8 cellular contexts compared by ENCODE assay signal in genomic region chr19:15195381-15195964, GRCh38. TPM values are rescaled to one million over a fixed set of nuclear protein-coding genes. Genes with fewer than 3 reads are reported as not detected.
DNase-seq lines count a peak whose midpoint lies in the region; ATAC-seq and TF ChIP-seq lines count a peak whose summit lies in the region.

No MANE protein-coding gene starts in this region.

- TF ChIP-seq CTCF in 22Rv1 (IDR thresholded peaks at IDR 0.05), result peak; percentile 51
- peak; percentile 16 for TF ChIP-seq CTCF in GM13976 (IDR thresholded peaks at IDR 0.05; ENCODE audit: borderline replicate concordance, control extremely low read depth, extremely low read depth, insufficient read depth, missing control alignments)
- no peak for TF ChIP-seq CTCF in fibroblast of the aortic adventitia (IDR thresholded peaks at IDR 0.05; ENCODE audit: insufficient read depth, low read length)

- H3K27me3 ChIP-seq in SJCRH30, result no peaks in the 10 kb centered on the region
- H3K27me3 ChIP-seq in trophoblast cell (ENCODE audit: insufficient read depth, low read length), result no peaks in the 10 kb centered on the region

- H2BK5ac ChIP-seq in trophoblast cell (ENCODE audit: low read depth, low read length, poor library complexity), result no peak overlapping the region

- no peak overlapping the region for H4K12ac ChIP-seq in trophoblast cell (ENCODE audit: low read depth, low read length)

- peak overlapping the region; percentile 22 for H4K8ac ChIP-seq in trophoblast cell (ENCODE audit: low read depth, low read length)

- peak overlapping the region; percentile 48 for H3K4me3 ChIP-seq in SJCRH30
- H3K4me3 ChIP-seq in fibroblast of the aortic adventitia (ENCODE audit: low read depth, low read length), result peak overlapping the region; percentile 57
- peak overlapping the region; percentile 61 for H3K4me3 ChIP-seq in trophoblast cell (ENCODE audit: low read depth, low read length)

- H3K9ac ChIP-seq in trophoblast cell (ENCODE audit: low read length), result no peak overlapping the region

- H2BK12ac ChIP-seq in trophoblast cell (ENCODE audit: low read length), result no peak overlapping the region

- H3K36me3 ChIP-seq in SJCRH30 (peaks cover 7% of the 10 kb centered on the region), trophoblast cell (ENCODE audit: control insufficient read depth in 1 of 2, insufficient read depth in 2 of 2, low read length in 2 of 2) (peaks cover 34 to 40% of the 10 kb centered on the region in 2 experiments)

- no peak overlapping the region for H2BK120ac ChIP-seq in trophoblast cell (ENCODE audit: insufficient read depth, low read length, poor library complexity)

- H3K79me1 ChIP-seq in trophoblast cell (ENCODE audit: low read length), result peaks cover 4% of the 10 kb centered on the region

- H3K79me2 ChIP-seq in trophoblast cell (ENCODE audit: control insufficient read depth, insufficient read depth, low read length, poor library complexity), result peaks cover 2% of the 10 kb centered on the region

- in situ Hi-C loops in GM13976 (cut with MboI; ENCODE audit: low sequenced_read_pairs, unreplicated experiment), result no loop called here

- peaks cover 15% of the 10 kb centered on the region for H3K4me1 ChIP-seq in SJCRH30
- peaks cover 0 to 13% of the 10 kb centered on the region in 2 experiments for H3K4me1 ChIP-seq in trophoblast cell (ENCODE audit: control insufficient read depth in 1 of 2, insufficient read depth in 2 of 2, low read length in 2 of 2)

- H3K4ac ChIP-seq in trophoblast cell (ENCODE audit: low read depth, low read length), result no peak overlapping the region

- H2AFZ ChIP-seq in trophoblast cell (ENCODE audit: insufficient read depth, low read length, poor library complexity), result no peak overlapping the region

- peak overlapping the region; percentile 32 for H4K91ac ChIP-seq in trophoblast cell (ENCODE audit: low read depth, low read length)

- H3K23ac ChIP-seq in trophoblast cell (ENCODE audit: low read length), result no peak overlapping the region

- H2AK5ac ChIP-seq in trophoblast cell (ENCODE audit: low read length), result no peak overlapping the region

- no peak for ATAC-seq in GM19328 (IDR thresholded peaks at IDR 0.05; ENCODE audit: unreplicated experiment)

- H3K18ac ChIP-seq in trophoblast cell (ENCODE audit: low read length), result no peak overlapping the region

- H3K9me3 ChIP-seq in SJCRH30 (replicated peaks), result no peaks in the 10 kb centered on the region
- H3K9me3 ChIP-seq in trophoblast cell (ENCODE audit: insufficient read depth, low read depth, low read length), result peaks cover 3% of the 10 kb centered on the region

- H3K27ac ChIP-seq in 22Rv1 (peak overlapping the region; percentile 75), SJCRH30 (no peak overlapping the region), trophoblast cell (ENCODE audit: low read depth, low read length) (peak overlapping the region; percentile 41)

- no CpG with 5 or more reads among the region's 61 CpGs for WGBS in trophoblast cell (ENCODE audit: extremely low coverage, insufficient coverage, insufficient read length)

- H3K14ac ChIP-seq in trophoblast cell (ENCODE audit: low read length), result no peak overlapping the region

- DNase-seq in GM13976 (ENCODE audit: low spot score), result no peak
- DNase-seq in SJCRH30, result peak; percentile 76
- DNase-seq in fibroblast of the aortic adventitia (ENCODE audit: low read depth), result peak; percentile 47
- peak; percentile 69 to 70 for DNase-seq in trophoblast cell
- DNase-seq in foreskin melanocyte, result no peak
- no peak for DNase-seq in stimulated activated naive CD4-positive, alpha-beta T cell treated with Interleukin-2 at 50 U/mL for 16 hours (lab: John Stamatoyannopoulos, UW)

- peak overlapping the region; percentile 85 for H3K4me2 ChIP-seq in trophoblast cell (ENCODE audit: low read length)

RNA-seq across cellular contexts. Expression of gene NOTCH3, which starts 5.3 kb away (rescaled TPM):
- total RNA-seq in SJCRH30 (2014; rRNA removed; shearing (Covaris generic)), result 43.7 and 48.2 TPM in 2 replicates
- 39.4 and 44.4 TPM in 2 replicates for total RNA-seq in fibroblast of the aortic adventitia (ENCODE audit: low replicate concordance)
- polyA plus RNA-seq in trophoblast cell (2013), result 34.4 and 37.9 TPM in 2 replicates

RNA-seq across cellular contexts. Expression of gene EPHX3, which starts 36.8 kb away (rescaled TPM):
- 0.18 TPM in 1 of 2 replicates, not detected in the other for total RNA-seq in SJCRH30 (2014; rRNA removed; shearing (Covaris generic))
- 0.09 TPM in 1 of 2 replicates, not detected in the other for total RNA-seq in fibroblast of the aortic adventitia (ENCODE audit: low replicate concordance)
- polyA plus RNA-seq in trophoblast cell (2013), result 4.4 and 4.7 TPM in 2 replicates

Comparison
In these comparisons a context has a peak if more than half of its experiments do, and no peak if none do; other contexts are left out.
1. DNase-seq: peak in SJCRH30 (2 of 2), fibroblast of the aortic adventitia (single experiment) and trophoblast cell (2 of 2); none in GM13976 (single experiment), foreskin melanocyte (single experiment) and stimulated activated naive CD4-positive, alpha-beta T cell treated with Interleukin-2 at 50 U/mL for 16 hours (single experiment).
2. Peak in every context shown above with its lines, with median percentiles within 50 percentile points of each other: H3K4me3 ChIP-seq.